Comparison of ENCODE assay signal across 16 cellular contexts in genomic region chr17:54898576-54898975, GRCh38.
"Had no signal": no experiment of that assay in that cellular context is flagged by ENCODE, and none has a peak within 500 bp of the region (broad histone marks: within the 10 kb centered on the region; RNA-seq: fewer than 3 reads in every experiment).

No MANE protein-coding gene starts in this region.

- H3K36me3 Mint-ChIP-seq: activated CD8-positive, alpha-beta memory T cell treated with anti-CD3 and anti-CD28 coated beads, Interleukin-2, amount 10 ng/mL, durations not matched to agents 7 days and 5 days; activated naive CD8-positive, alpha-beta T cell had no signal

- H3K9me3 ChIP-seq: colonic mucosa, gastroesophageal sphincter, right atrium auricular region, uterus had no signal

- H3K27ac ChIP-seq: cardiac muscle cell, colonic mucosa, gastroesophageal sphincter, hepatocyte, right atrium auricular region, uterus had no signal

- H3K27me3 ChIP-seq: cardiac muscle cell, colonic mucosa, hepatocyte, right atrium auricular region, uterus had no signal

- H3K27ac Mint-ChIP-seq: activated CD8-positive, alpha-beta memory T cell treated with anti-CD3 and anti-CD28 coated beads, Interleukin-2, amount 10 ng/mL, durations not matched to agents 7 days and 5 days; activated naive CD8-positive, alpha-beta T cell had no signal

- H3K4me2 ChIP-seq: hepatocyte had no signal

- H3K36me3 ChIP-seq: cardiac muscle cell, colonic mucosa, gastroesophageal sphincter, right atrium auricular region, uterus had no signal

- H3K4me3 ChIP-seq: cardiac muscle cell, colonic mucosa, gastroesophageal sphincter, hepatocyte, right atrium auricular region, uterus had no signal

- DNase-seq: activated CD4-positive, alpha-beta T cell treated with anti-CD3 and anti-CD28 coated beads, Interleukin-2, amount 50 U/mL, for 48 hours; activated CD4-positive, CD25-positive, alpha-beta regulatory T cell treated with anti-CD3 and anti-CD28 coated beads, Interleukin-2, amount 50 U/mL, for 72 hours; activated CD8-positive, alpha-beta memory T cell treated with anti-CD3 and anti-CD28 coated beads, Interleukin-2, amount 10 ng/mL, durations not matched to agents 7 days and 5 days; activated gamma-delta T cell; activated T-cell treated with anti-CD3 and anti-CD28 coated beads, Interleukin-2, amount 50 U/mL, for 4 hours; amygdala; colonic mucosa; effector CD4-positive, alpha-beta T cell; posterior cingulate gyrus; small intestine; uterus had no signal

- H2AFZ ChIP-seq: hepatocyte had no signal

- H3K4me1 ChIP-seq: colonic mucosa, uterus had no signal

- ATAC-seq: activated CD8-positive, alpha-beta memory T cell treated with anti-CD3 and anti-CD28 coated beads, Interleukin-2, amount 10 ng/mL, durations not matched to agents 7 days and 5 days; activated T-cell treated with anti-CD3 and anti-CD28 coated beads, Interleukin-2, amount 50 U/mL, for 4 hours; gastroesophageal sphincter had no signal

- H3K4me3 Mint-ChIP-seq: activated CD8-positive, alpha-beta memory T cell treated with anti-CD3 and anti-CD28 coated beads, Interleukin-2, amount 10 ng/mL, durations not matched to agents 7 days and 5 days; activated naive CD8-positive, alpha-beta T cell; activated T-cell treated with anti-CD3 and anti-CD28 coated beads, Interleukin-2, amount 50 U/mL, for 4 hours had no signal

- H3K9me3 Mint-ChIP-seq: activated T-cell treated with anti-CD3 and anti-CD28 coated beads, Interleukin-2, amount 50 U/mL, for 4 hours had no signal
